Comparison of ENCODE assay signal across 8 cellular contexts in the genomic region with DNA sequence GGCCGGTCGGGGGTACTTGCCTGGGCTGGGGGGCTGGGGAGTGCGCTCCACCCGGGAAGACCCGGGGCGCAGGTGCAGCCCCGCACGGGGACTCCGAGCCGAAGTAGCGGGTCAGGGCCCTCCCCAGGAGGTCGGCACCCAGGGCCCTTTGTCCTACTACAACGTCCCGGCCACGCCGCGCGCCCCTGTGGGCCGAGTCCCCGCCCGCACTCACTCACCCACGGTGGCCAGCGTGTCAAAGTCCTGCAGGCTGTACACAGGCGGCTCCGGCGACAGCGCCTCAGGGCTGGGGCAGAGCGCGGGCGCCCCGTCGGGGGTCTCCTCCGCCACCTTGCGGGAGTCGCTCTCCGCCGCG. TPM values are rescaled to one million over a fixed set of nuclear protein-coding genes. Genes with fewer than 3 reads are reported as not detected.
A peak's percentile ranks its signal among the peaks of the same experiment; 100 is the strongest.
DNase-seq lines count a peak whose midpoint lies in the region; ATAC-seq and TF ChIP-seq lines count a peak whose summit lies in the region.

No MANE protein-coding gene starts in this region.

- H3K27ac ChIP-seq in VCaP, result peak overlapping the region; percentile 54; the same call in 1 of the 2 replicates
- H3K27ac ChIP-seq in heart left ventricle, result peak overlapping the region; percentile 41 to 85 (median 80)
- H3K27ac ChIP-seq in gastrocnemius medialis, result peak overlapping the region; percentile 60 to 75 (median 72)

- TF ChIP-seq POLR2A in heart left ventricle (IDR thresholded peaks at IDR 0.05) (no peak), gastrocnemius medialis (IDR thresholded peaks at IDR 0.05) (no peak)

- peak; percentile 39 for DNase-seq in NCI-H82 (lab: John Stamatoyannopoulos, UW)
- no peak for DNase-seq in NCI-H82 treated with DMSO at 0.1 percent for 48 hours (lab: John Stamatoyannopoulos, UW; ENCODE audit: unreplicated experiment)
- peak in 3 of 5 donors; percentile 23 to 62 (median 37) for DNase-seq in heart left ventricle
- no peak for DNase-seq in gastrocnemius medialis
- no peak for DNase-seq in NCI-H2227 treated with DMSO at 0.1 percent for 48 hours (lab: John Stamatoyannopoulos, UW)
- no peak for DNase-seq in COLO668 (lab: John Stamatoyannopoulos, UW; ENCODE audit: unreplicated experiment)

- in situ Hi-C loops in gastrocnemius medialis (cut with MboI; ENCODE audit: low sequenced_read_pairs in 4 of 4), result no loop called here

- intact Hi-C loops in heart left ventricle (cut with DNase I), result loop anchor here in 3 of 10 donors (2.0 to 10.0 kb wide), 4 partner anchors 14 to 99 kb away; no protein-coding TSS in a partner anchor
- intact Hi-C loops in gastrocnemius medialis (cut with DNase I; ENCODE audit: low total_unique reads), result loop anchor here (5.0 kb wide), 1 partner anchor 99 kb away; no protein-coding TSS in a partner anchor

- H3K4me3 ChIP-seq in heart left ventricle, result peak overlapping the region; percentile 52 to 89 (median 68)
- H3K4me3 ChIP-seq in gastrocnemius medialis, result peak overlapping the region; percentile 48 to 61 (median 50)

- WGBS in heart left ventricle, 4 donors, result 0% methylated on average over 9 to 38 of the region's 38 CpGs

- H3K36me3 ChIP-seq in heart left ventricle (no peaks in the 10 kb centered on the region), gastrocnemius medialis (no peaks in the 10 kb centered on the region)

- H3K9me3 ChIP-seq in heart left ventricle (no peaks in the 10 kb centered on the region), gastrocnemius medialis (no peaks in the 10 kb centered on the region)

- TF ChIP-seq CTCF in VCaP (conservative IDR thresholded peaks at IDR 0.05) (no peak), heart left ventricle (IDR thresholded peaks at IDR 0.05) (no peak), gastrocnemius medialis (IDR thresholded peaks at IDR 0.05 in 4 of 5, conservative IDR thresholded peaks at IDR 0.05 in 1 of 5) (no peak)

- H3K4me1 ChIP-seq in heart left ventricle (peaks cover 0 to 18% (median 0%) of the 10 kb centered on the region in 12 donors), gastrocnemius medialis (no peaks in the 10 kb centered on the region)

- ATAC-seq in HG02884 (IDR thresholded peaks at IDR 0.05; ENCODE audit: unreplicated experiment), result peak; percentile 15
- ATAC-seq in heart left ventricle, result peak in 2 of 4 donors; percentile 18 to 43
- peak in 1 of 2 donors; percentile 17 for ATAC-seq in gastrocnemius medialis

- H3K27me3 ChIP-seq in heart left ventricle (peaks cover 0 to 25% (median 0%) of the 10 kb centered on the region in 9 donors), gastrocnemius medialis (peaks cover 0 to 17% (median 10%) of the 10 kb centered on the region in 3 donors)

RNA-seq across cellular contexts. Expression of a gene that starts 0.6 kb away (rescaled TPM):
- total RNA-seq in heart left ventricle, result 10 to 100 TPM in 1 of 9 donors, 1 to 10 TPM in 8; 2.8 to 19.1 (median 4.2) TPM
- polyA plus RNA-seq in heart left ventricle, result 1 to 10 TPM; 1.8 to 2.4 TPM
- 1 to 10 TPM; 1.2 to 4.7 (median 2.3) TPM for total RNA-seq in gastrocnemius medialis

Comparison
In these comparisons a context has a peak if more than half of its experiments do, and no peak if none do; other contexts are left out.
1. DNase-seq: peak in NCI-H82 (single experiment) and heart left ventricle (3 of 5); none in NCI-H82 treated with DMSO at 0.1 percent for 48 hours (single experiment), gastrocnemius medialis (0 of 2), NCI-H2227 treated with DMSO at 0.1 percent for 48 hours (single experiment) and COLO668 (single experiment).
2. Peak in every context shown above with its lines, with median percentiles within 50 percentile points of each other: H3K27ac ChIP-seq.